In the genomic region with DNA sequence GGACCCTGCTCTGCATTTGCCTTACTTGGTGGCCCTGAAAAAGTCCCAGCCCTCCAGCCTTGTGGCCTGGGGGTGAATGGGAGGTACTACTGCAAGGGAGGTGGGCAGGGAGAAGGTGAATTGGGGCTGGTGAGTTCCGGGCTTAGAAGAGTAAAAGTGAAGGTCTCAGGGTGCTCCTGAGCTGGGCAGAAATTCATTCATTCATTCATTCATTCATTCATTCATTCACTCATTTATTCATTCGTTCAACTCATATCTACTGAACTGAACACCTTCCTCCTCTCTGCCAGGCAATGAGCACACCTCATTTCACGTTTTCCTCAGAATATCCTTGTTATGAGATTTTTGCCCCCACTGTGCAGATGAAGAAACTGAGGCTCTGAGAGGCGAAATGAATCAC, we compare ENCODE assay signal across 31 cellular contexts.
"Had no signal": no experiment of that assay in that cellular context is flagged by ENCODE, and none has a peak within 500 bp of the region (broad histone marks: within the 10 kb centered on the region; RNA-seq: fewer than 3 reads in every experiment).

No MANE protein-coding gene starts in this region.

- H3K27me3 ChIP-seq: ovary, right atrium auricular region, testis had no signal

- ATAC-seq: left colon; left lung; lower lobe of right lung; naive thymus-derived CD8-positive, alpha-beta T cell; sciatic nerve; stimulated activated naive B cell treated with anti-CD40 and anti-IgM and Interleukin-4, amounts not matched to agents 10 μg/mL and 1 μg/mL and 100 μg/mL, for 72 hours; stimulated activated naive CD8-positive, alpha-beta T cell treated with anti-CD3 and anti-CD28 coated beads, Interleukin-15, Interleukin-2, amounts not matched to agents 100 U/mL and 50 U/mL, for 24 hours had no signal

- H3K36me3 Mint-ChIP-seq: naive thymus-derived CD8-positive, alpha-beta T cell; neural progenitor cell; stimulated activated naive B cell treated with anti-CD40 and anti-IgM and Interleukin-4, amounts not matched to agents 10 μg/mL and 1 μg/mL and 100 μg/mL, for 72 hours had no signal

- H3K4me2 ChIP-seq: neural progenitor cell had no signal

- H3K9me3 ChIP-seq: left lung, lower lobe of right lung, neutrophil, ovary, right atrium auricular region, stomach, testis, thyroid gland, transverse colon, upper lobe of left lung had no signal

- H3K27ac ChIP-seq: left lung, lower lobe of right lung, neural progenitor cell, neutrophil, ovary, right atrium auricular region, skin epidermis, stomach, testis, thyroid gland, transverse colon, upper lobe of left lung had no signal

- H3K4me1 ChIP-seq: left lung, lower lobe of right lung, neural progenitor cell, right atrium auricular region, stomach, testis, thyroid gland, transverse colon, upper lobe of left lung had no signal

- H3K4me1 Mint-ChIP-seq: immature natural killer cell, nephron had no signal

- H2AFZ ChIP-seq: neural progenitor cell had no signal

- H3K4me3 Mint-ChIP-seq: immature natural killer cell; nephron; neural progenitor cell; stimulated activated naive B cell treated with anti-CD40 and anti-IgM and Interleukin-4, amounts not matched to agents 10 μg/mL and 1 μg/mL and 100 μg/mL, for 72 hours had no signal

- DNase-seq: hypothalamus; immature natural killer cell; kidney; left colon; left lung; lower lobe of right lung; mammary epithelial cell; mesenchymal stem cell; naive thymus-derived CD8-positive, alpha-beta T cell; occipital lobe; ovary; stimulated activated CD4-positive, alpha-beta T cell treated with anti-CD3 and anti-CD28 coated beads, Interleukin-12 subunit alpha, Interleukin-12 subunit beta, amount 100 ng/mL, for 4 hours; stimulated activated CD4-positive, alpha-beta T cell treated with anti-CD3 and anti-CD28 coated beads, Interleukin-15, amount 100 ng/mL, for 24 hours; stimulated activated CD4-positive, alpha-beta T cell treated with anti-CD3 and anti-CD28 coated beads, Interleukin-2, amount 100 ng/mL, for 24 hours; stimulated activated CD4-positive, alpha-beta T cell treated with anti-CD3 and anti-CD28 coated beads, Interleukin-4, amount 100 ng/mL, for 1 hour; stimulated activated naive B cell treated with anti-CD40 and anti-IgM and Interleukin-4, amounts not matched to agents 10 μg/mL and 1 μg/mL and 100 μg/mL, for 72 hours; stimulated activated naive CD8-positive, alpha-beta T cell treated with anti-CD3 and anti-CD28 coated beads, Interleukin-15, Interleukin-2, amounts not matched to agents 100 U/mL and 50 U/mL, for 24 hours; stomach; testis; thyroid gland; transverse colon; upper lobe of left lung had no signal

- H3K9me3 Mint-ChIP-seq: immature natural killer cell; nephron; neural progenitor cell; stimulated activated naive B cell treated with anti-CD40 and anti-IgM and Interleukin-4, amounts not matched to agents 10 μg/mL and 1 μg/mL and 100 μg/mL, for 72 hours had no signal

- H3K9ac ChIP-seq: neural progenitor cell had no signal

- FAIRE-seq: islet of Langerhans, kidney, urothelium cell line had no signal

- H3K36me3 ChIP-seq: left lung, lower lobe of right lung, neural progenitor cell, neutrophil, ovary, right atrium auricular region, stomach, thyroid gland, transverse colon, upper lobe of left lung had no signal

- H3K4me3 ChIP-seq: left lung, lower lobe of right lung, neural progenitor cell, ovary, right atrium auricular region, skin epidermis, stomach, testis, thyroid gland, transverse colon, upper lobe of left lung had no signal

- H3K27ac Mint-ChIP-seq: immature natural killer cell; naive thymus-derived CD8-positive, alpha-beta T cell; nephron; progenitor cell of endocrine pancreas; stimulated activated naive B cell treated with anti-CD40 and anti-IgM and Interleukin-4, amounts not matched to agents 10 μg/mL and 1 μg/mL and 100 μg/mL, for 72 hours had no signal
